1 cellular context compared by ENCODE assay signal in genomic region chr12:91753649-91754048, GRCh38.
TF ChIP-seq lines count a peak whose summit lies in the region.

No MANE protein-coding gene starts in this region.

TF ChIP-seq in K562, 482 proteins besides CTCF, POLR2A, EP300 and RAD21 (continued from another document):
- TF ChIP-seq CHAMP1 (IDR thresholded peaks at IDR 0.05), result 0 out of 2 replicates have a peak, but pooled peaks have one; percentile 23
- 0 out of 2 replicates have a peak, but pooled peaks have one; percentile 34 for TF ChIP-seq ZNF766 (CRISPR knock-in tag; conservative IDR thresholded peaks at IDR 0.05)
- TF ChIP-seq ZNF695 (CRISPR knock-in tag; IDR thresholded peaks at IDR 0.05), result no peak
- peak; percentile 72 for TF ChIP-seq RBM25 (IDR thresholded peaks at IDR 0.05; ENCODE audit: low read depth, low read length, severe bottlenecking)
